Comparison of ENCODE assay signal across 11 cellular contexts in genomic region chr13:60369242-60369641, GRCh38. TPM values are rescaled to one million over a fixed set of nuclear protein-coding genes. Genes with fewer than 3 reads are reported as not detected.
DNase-seq lines count a peak whose midpoint lies in the region; ATAC-seq, FAIRE-seq and TF ChIP-seq lines count a peak whose summit lies in the region.
"Had no signal": no experiment of that assay in that cellular context is flagged by ENCODE, and none has a peak within 500 bp of the region (broad histone marks: within the 10 kb centered on the region; RNA-seq: fewer than 3 reads in every experiment).

No MANE protein-coding gene starts in this region.

- FAIRE-seq in G401.6 (lab: Jason Lieb, UNC) = peak; percentile 41

- no peaks in the 10 kb centered on the region for H3K23me2 ChIP-seq in H9 (ENCODE audit: insufficient read length, low read depth, low read length, poor library complexity, severe bottlenecking)

- H3K27ac Mint-ChIP-seq in H9 = no peak overlapping the region
- no peak overlapping the region for H3K27ac Mint-ChIP-seq in naive thymus-derived CD4-positive, alpha-beta T cell

- H3K18ac ChIP-seq in H9 (ENCODE audit: insufficient read length, low read depth, low read length) = no peak overlapping the region

- no peak overlapping the region for H2AK5ac ChIP-seq in H9 (ENCODE audit: insufficient read length, low read length)

- TF ChIP-seq CTCF in H9 (conservative IDR thresholded peaks at IDR 0.05) (peak; percentile 53), lower lobe of right lung (IDR thresholded peaks at IDR 0.05) (peak; percentile 33)

- H3K27me3 Mint-ChIP-seq in H9 (ENCODE audit: low read depth) = no peaks in the 10 kb centered on the region
- H3K27me3 Mint-ChIP-seq in naive thymus-derived CD4-positive, alpha-beta T cell = peaks cover 0 to 15% (median 4%) of the 10 kb centered on the region in 5 donors

- no peaks in the 10 kb centered on the region for H3K36me3 Mint-ChIP-seq in H9 (ENCODE audit: insufficient read depth in 1 of 3, low read depth in 3 of 3)
- no peaks in the 10 kb centered on the region for H3K36me3 Mint-ChIP-seq in naive thymus-derived CD4-positive, alpha-beta T cell

- H3K14ac ChIP-seq in H9 (ENCODE audit: insufficient read depth, low read length) = no peak overlapping the region

- no peak overlapping the region for H3T11ph ChIP-seq in H9 (ENCODE audit: low read length)

- H3K56ac ChIP-seq in H9 (ENCODE audit: insufficient read length, low read depth, low read length) = no peak overlapping the region

- no peak overlapping the region for H3K4ac ChIP-seq in H9 (ENCODE audit: low read depth, low read length)

- no peaks in the 10 kb centered on the region for H3K36me3 ChIP-seq in lower lobe of right lung
- no peaks in the 10 kb centered on the region for H3K36me3 ChIP-seq in naive thymus-derived CD4-positive, alpha-beta T cell (ENCODE audit: control insufficient read depth in 2 of 3, insufficient read depth in 3 of 3, low read length in 3 of 3)
- H3K36me3 ChIP-seq: neutrophil had no signal

- no peaks in the 10 kb centered on the region for H3K4me1 Mint-ChIP-seq in H9
- H3K4me1 Mint-ChIP-seq in naive thymus-derived CD4-positive, alpha-beta T cell = no peaks in the 10 kb centered on the region

- H3K79me2 ChIP-seq in H9 (ENCODE audit: insufficient read depth, low read length) = no peaks in the 10 kb centered on the region

- in situ Hi-C loops in SK-MEL-5 (cut with HindIII; ENCODE audit: low pct_unique_long_range_greater_than_20kb, low sequenced_read_pairs) = no loop called here

- intact Hi-C loops in lower lobe of right lung (cut with DNase I) = no loop called here
- intact Hi-C loops in naive thymus-derived CD4-positive, alpha-beta T cell (cut with micrococcal nuclease) = no loop called here

- H3K4me3 ChIP-seq in lower lobe of right lung = no peak overlapping the region
- H3K4me3 ChIP-seq in naive thymus-derived CD4-positive, alpha-beta T cell (ENCODE audit: low read length) = no peak overlapping the region

- H2AFZ ChIP-seq in H9 (ENCODE audit: low read length) = no peak overlapping the region

- H2BK20ac ChIP-seq in H9 (ENCODE audit: low read depth, low read length, poor library complexity, severe bottlenecking) = no peak overlapping the region

- no peak overlapping the region for H2BK12ac ChIP-seq in H9 (ENCODE audit: insufficient read length, low read depth, low read length)

- ATAC-seq in lower lobe of right lung = no peak
- no peak for ATAC-seq in naive thymus-derived CD4-positive, alpha-beta T cell

- H3K9me3 Mint-ChIP-seq in H9 = no peaks in the 10 kb centered on the region
- H3K9me3 Mint-ChIP-seq in naive thymus-derived CD4-positive, alpha-beta T cell = peaks cover 0 to 1% (median 0%) of the 10 kb centered on the region in 11 donors

- no peak overlapping the region for H4K5ac ChIP-seq in H9 (ENCODE audit: insufficient read length, low read depth, low read length)

- H3K4me3 Mint-ChIP-seq in H9 = no peak overlapping the region
- H3K4me3 Mint-ChIP-seq in naive thymus-derived CD4-positive, alpha-beta T cell = no peak overlapping the region

- H3K4me1 ChIP-seq in H9 (ENCODE audit: insufficient read depth, low read length) = no peaks in the 10 kb centered on the region
- H3K4me1 ChIP-seq in lower lobe of right lung = no peaks in the 10 kb centered on the region
- no peaks in the 10 kb centered on the region for H3K4me1 ChIP-seq in naive thymus-derived CD4-positive, alpha-beta T cell (ENCODE audit: control insufficient read depth in 2 of 2, insufficient read depth in 2 of 2, low read length in 2 of 2)

- no peak overlapping the region for H3K9ac ChIP-seq in H9 (ENCODE audit: extremely low read depth, insufficient read length, low read length)

- DNase-seq in H9 = no peak
- peak; percentile 27 for DNase-seq in SK-MEL-5 (ENCODE audit: low read depth, low spot score)
- DNase-seq in lower lobe of right lung = no peak
- no peak for DNase-seq in activated CD4-positive, alpha-beta T cell treated with anti-CD3 and anti-CD28 coated beads for 1 hour
- DNase-seq in CD1c-positive myeloid dendritic cell (ENCODE audit: extremely low spot score) = no peak
- no peak for DNase-seq in naive thymus-derived CD4-positive, alpha-beta T cell
- DNase-seq in NCI-H128 (lab: John Stamatoyannopoulos, UW; ENCODE audit: unreplicated experiment) = no peak
- DNase-seq: activated CD4-positive, alpha-beta T cell treated with anti-CD3 and anti-CD28 coated beads for 4 hours; NCI-H1048 had no signal

- no peak overlapping the region for H2BK5ac ChIP-seq in H9 (ENCODE audit: insufficient read length, low read length)

- no peak overlapping the region for H4K91ac ChIP-seq in H9 (ENCODE audit: insufficient read length, low read depth, low read length)

- no peaks in the 10 kb centered on the region for H3K79me1 ChIP-seq in H9 (ENCODE audit: insufficient read depth, low read depth, low read length, poor library complexity, severe bottlenecking)

- no peak overlapping the region for H3K23ac ChIP-seq in H9 (ENCODE audit: insufficient read length, low read depth, low read length)

- CTCF ChIA-PET in naive thymus-derived CD4-positive, alpha-beta T cell (lab: Charles Lee) = interaction anchor here (0.6 kb wide), 1 partner anchor 114 kb away, joined by 3 read pairs; no protein-coding TSS in a partner anchor

- no peaks in the 10 kb centered on the region for H3K9me3 ChIP-seq in H9 (ENCODE audit: control insufficient read depth, low read depth, low read length)
- H3K9me3 ChIP-seq in lower lobe of right lung = no peaks in the 10 kb centered on the region
- H3K9me3 ChIP-seq in naive thymus-derived CD4-positive, alpha-beta T cell (ENCODE audit: control insufficient read depth in 2 of 3, low read length in 3 of 3) = no peaks in the 10 kb centered on the region
- H3K9me3 ChIP-seq: neutrophil had no signal

- H3K27me3 ChIP-seq in H9 (ENCODE audit: insufficient read depth, low read length) = no peaks in the 10 kb centered on the region
- no peaks in the 10 kb centered on the region for H3K27me3 ChIP-seq in lower lobe of right lung (ENCODE audit: low read depth)
- no peaks in the 10 kb centered on the region for H3K27me3 ChIP-seq in naive thymus-derived CD4-positive, alpha-beta T cell (ENCODE audit: control insufficient read depth in 2 of 2, insufficient read depth in 2 of 2, low read length in 2 of 2)
- H3K27me3 ChIP-seq: neutrophil had no signal

- H3K27ac ChIP-seq in H9 (ENCODE audit: insufficient read length, low read depth, low read length) (no peak overlapping the region), lower lobe of right lung (no peak overlapping the region)
- no peak overlapping the region for H3K27ac ChIP-seq in naive thymus-derived CD4-positive, alpha-beta T cell (ENCODE audit: low read depth, low read length)
- H3K27ac ChIP-seq: neutrophil had no signal

- no peak overlapping the region for H2BK120ac ChIP-seq in H9 (ENCODE audit: low read depth, low read length, poor library complexity, severe bottlenecking)

- no peak overlapping the region for H2BK15ac ChIP-seq in H9 (ENCODE audit: low read depth, low read length)

- no peaks in the 10 kb centered on the region for H4K20me1 ChIP-seq in H9 (ENCODE audit: control insufficient read depth, insufficient read depth, insufficient read length)

- H3K4me2 ChIP-seq in H9 (ENCODE audit: insufficient read depth, insufficient read length, low read length) = no peak overlapping the region

- POLR2A ChIA-PET in naive thymus-derived CD4-positive, alpha-beta T cell (lab: Charles Lee) = interaction anchor here (0.6 kb wide), 1 partner anchor 25 kb away, joined by 3 read pairs; no protein-coding TSS in a partner anchor

- H4K8ac ChIP-seq in H9 (replicated peaks; ENCODE audit: insufficient read length, low read depth, low read length) = no peak overlapping the region

RNA-seq across cellular contexts. Expression of gene TDRD3, which starts 27.8 kb away (rescaled TPM):
- 16.1 and 16.9 TPM in 2 replicates for total RNA-seq in H9 (2021)
- total RNA-seq in SK-MEL-5 (2014; rRNA removed; shearing (Covaris generic)) = 74.1 and 85.7 TPM in 2 replicates
- polyA plus RNA-seq in SK-MEL-5 (2015; cell fraction: cytosol; rRNA removed) = 36.9 and 52.0 TPM in 2 replicates
- polyA plus RNA-seq in SK-MEL-5 (2015; cell fraction: nucleus; rRNA removed) = 41.5 and 54.6 TPM in 2 replicates
- 27.0 TPM for total RNA-seq in lower lobe of right lung
- total RNA-seq in naive thymus-derived CD4-positive, alpha-beta T cell = 10 to 100 TPM; 24.7 to 33.6 (median 27.2) TPM
- polyA plus RNA-seq in naive thymus-derived CD4-positive, alpha-beta T cell = 1 to 10 TPM; 8.3 to 8.7 TPM
